Comparison of ENCODE assay signal across 8 cellular contexts in genomic region chr11:11841605-11842425, GRCh38. TPM values are rescaled to one million over a fixed set of nuclear protein-coding genes. Genes with fewer than 3 reads are reported as not detected.
A peak's percentile ranks its signal among the peaks of the same experiment; 100 is the strongest.
DNase-seq lines count a peak whose midpoint lies in the region; ATAC-seq and TF ChIP-seq lines count a peak whose summit lies in the region.

TSS of gene USP47 (plus strand) at chr11:11841972. CDS start at chr11:11842186, 214 bp downstream.

- intact Hi-C loops in Panc1 (cut with micrococcal nuclease; ENCODE audit: unreplicated experiment) = loop anchor here (5.0 kb wide), 1 partner anchor 45 kb away; no protein-coding TSS in a partner anchor

- peak within 1 kb of the TSS; percentile 98 for H3K9ac ChIP-seq in KMS-11

- no peaks in the 10 kb centered on the region for H3K9me3 Mint-ChIP-seq in naive B cell
- H3K9me3 Mint-ChIP-seq in stimulated activated memory B cell treated with anti-CD40 and anti-IgM and Interleukin-4, amounts not matched to agents 10 μg/mL and 1 μg/mL and 100 μg/mL, for 72 hours = no peaks in the 10 kb centered on the region

- peak within 1 kb of the TSS; percentile 74 for H2AFZ ChIP-seq in KMS-11 (ENCODE audit: low read depth)

- H3K4me2 ChIP-seq in KMS-11 = peak within 1 kb of the TSS; percentile 85

- POLR2A ChIA-PET in Panc1 (lab: Charles Lee) = interaction anchor here (0.7 to 0.8 kb wide), 3 partner anchors 60 to 348 kb away, joined by 3 to 17 read pairs (median 7); no protein-coding TSS in a partner anchor

- peak within 1 kb of the TSS; percentile 97 for H3K27ac ChIP-seq in KMS-11
- peak within 1 kb of the TSS; percentile 94 for H3K27ac ChIP-seq in Panc1 (ENCODE audit: low read length)

- in situ Hi-C loops in Panc1 (cut with HindIII; ENCODE audit: low pct_unique_long_range_greater_than_20kb, low sequenced_read_pairs) = no loop called here

- peaks cover 8 to 16% (median 10%) of the 10 kb centered on the region in 3 donors for H3K27me3 Mint-ChIP-seq in naive B cell
- H3K27me3 Mint-ChIP-seq in stimulated activated memory B cell treated with anti-CD40 and anti-IgM and Interleukin-4, amounts not matched to agents 10 μg/mL and 1 μg/mL and 100 μg/mL, for 72 hours = peaks cover 7% of the 10 kb centered on the region

- H3K27ac Mint-ChIP-seq in naive B cell = no peak within 1 kb of the TSS
- no peak within 1 kb of the TSS for H3K27ac Mint-ChIP-seq in stimulated activated memory B cell treated with anti-CD40 and anti-IgM and Interleukin-4, amounts not matched to agents 10 μg/mL and 1 μg/mL and 100 μg/mL, for 72 hours

- H3K4me1 ChIP-seq in KMS-11 (ENCODE audit: low read depth, poor library complexity, severe bottlenecking) (peaks cover 31% of the 10 kb centered on the region), Panc1 (ENCODE audit: control insufficient read depth, insufficient read depth, low read length) (peaks cover 32% of the 10 kb centered on the region)

- no TSS peak for BruUV-seq in Panc1 (replicated peaks; lab: Mats Ljungman, UMichigan)

- peaks cover 48% of the 10 kb centered on the region for H3K79me2 ChIP-seq in KMS-11 (ENCODE audit: insufficient read depth, low read depth)

- peaks cover 2 to 18% (median 11%) of the 10 kb centered on the region in 3 donors for H3K4me1 Mint-ChIP-seq in naive B cell
- H3K4me1 Mint-ChIP-seq in stimulated activated memory B cell treated with anti-CD40 and anti-IgM and Interleukin-4, amounts not matched to agents 10 μg/mL and 1 μg/mL and 100 μg/mL, for 72 hours = peaks cover under 1% of the 10 kb centered on the region

- H3K4me3 Mint-ChIP-seq in naive B cell = no peak within 1 kb of the TSS
- H3K4me3 Mint-ChIP-seq in stimulated activated memory B cell treated with anti-CD40 and anti-IgM and Interleukin-4, amounts not matched to agents 10 μg/mL and 1 μg/mL and 100 μg/mL, for 72 hours = no peak within 1 kb of the TSS

- CTCF ChIA-PET in Panc1 (lab: Charles Lee) = interaction anchor here (0.6 to 1.0 kb wide), 3 partner anchors 34 to 342 kb away, joined by 4 to 5 read pairs (median 5); no protein-coding TSS in a partner anchor

- no peaks in the 10 kb centered on the region for H3K36me3 Mint-ChIP-seq in naive B cell
- H3K36me3 Mint-ChIP-seq in stimulated activated memory B cell treated with anti-CD40 and anti-IgM and Interleukin-4, amounts not matched to agents 10 μg/mL and 1 μg/mL and 100 μg/mL, for 72 hours = no peaks in the 10 kb centered on the region

- TF ChIP-seq CTCF in KMS-11 (conservative IDR thresholded peaks at IDR 0.05; ENCODE audit: low read depth, low read length) = peak; percentile 61; the same call in 1 of the 2 replicates
- TF ChIP-seq CTCF in Panc1 (IDR thresholded peaks at IDR 0.05) = peak; percentile 65

- peak; percentile 91 for DNase-seq in Daoy (ENCODE audit: low read depth)
- DNase-seq in Panc1 (ENCODE audit: low read depth, low spot score) = no peak
- DNase-seq in activated T-cell treated with anti-CD3 and anti-CD28 coated beads, Interleukin-2, amount 50 U/mL, for 48 hours = peak; percentile 95 to 96
- DNase-seq in fibroblast of gingiva (ENCODE audit: low read depth) = peak; percentile 84
- peak; percentile 94 for DNase-seq in naive B cell

- no peaks in the 10 kb centered on the region for H3K9me3 ChIP-seq in Panc1 (ENCODE audit: control insufficient read depth, insufficient read depth, low read depth, low read length)

- ATAC-seq in GM21786 (IDR thresholded peaks at IDR 0.05; ENCODE audit: unreplicated experiment) = peak; percentile 61
- peak; percentile 86 for ATAC-seq in Panc1
- ATAC-seq in naive B cell (ENCODE audit: low read depth in 2 of 2) = peak; percentile 83 to 84
- peak; percentile 92 for ATAC-seq in stimulated activated memory B cell treated with anti-CD40 and anti-IgM and Interleukin-4, amounts not matched to agents 10 μg/mL and 1 μg/mL and 100 μg/mL, for 72 hours

- H3K36me3 ChIP-seq in KMS-11 (ENCODE audit: insufficient read depth) (no peaks in the 10 kb centered on the region), Panc1 (ENCODE audit: control insufficient read depth, insufficient read depth, low read length) (no peaks in the 10 kb centered on the region; the same call in 1 of the 2 replicates)

- H3K4me3 ChIP-seq in KMS-11 (IDR thresholded peaks at IDR 0.05; ENCODE audit: insufficient read depth, low read depth, low read length) (no peak within 1 kb of the TSS), Panc1 (ENCODE audit: low read depth in 2 of 2, low read length in 2 of 2) (peak within 1 kb of the TSS; percentile 82 to 84)

- H3K27me3 ChIP-seq in KMS-11 (ENCODE audit: insufficient read depth, low read depth) (no peaks in the 10 kb centered on the region), Panc1 (ENCODE audit: control insufficient read depth, insufficient read depth, low read length) (no peaks in the 10 kb centered on the region)

- peaks cover 7% of the 10 kb centered on the region; the same call in 1 of the 2 replicates for H4K20me1 ChIP-seq in KMS-11 (ENCODE audit: insufficient read depth)

RNA-seq across cellular contexts. Expression of gene USP47, which starts in this region (rescaled TPM):
- total RNA-seq in Daoy (2014; rRNA removed; shearing (Covaris generic)) = 32.9 and 34.5 TPM in 2 replicates
- total RNA-seq in Panc1 (2021; ENCODE audit: unreplicated experiment) = 39.2 TPM
- 20.3 TPM for polyA plus RNA-seq in Panc1 (2012; ENCODE audit: insufficient read length)
- 10 to 100 TPM; 28.5 to 51.7 (median 33.3) TPM for polyA plus RNA-seq in naive B cell (ENCODE audit: low read depth in 6 of 6)
